ENCODE assay signal across 22 cellular contexts in genomic region chr17:4675791-4676190, GRCh38. TPM values are rescaled to one million over a fixed set of nuclear protein-coding genes. Genes with fewer than 3 reads are reported as not detected.
A peak's percentile ranks its signal among the peaks of the same experiment; 100 is the strongest.
DNase-seq lines count a peak whose midpoint lies in the region; ATAC-seq lines count a peak whose summit lies in the region.
"Had no signal": no experiment of that assay in that cellular context is flagged by ENCODE, and none has a peak within 500 bp of the region (broad histone marks: within the 10 kb centered on the region; RNA-seq: fewer than 3 reads in every experiment).

No MANE protein-coding gene starts in this region.

- H3K36me3 Mint-ChIP-seq in activated CD4-positive, alpha-beta T cell treated with anti-CD3 and anti-CD28 coated beads for 36 hours (ENCODE audit: low read depth): peaks cover 62% of the 10 kb centered on the region
- H3K36me3 Mint-ChIP-seq in activated naive CD8-positive, alpha-beta T cell treated with anti-CD3 and anti-CD28 coated beads for 36 hours: peaks cover 16% of the 10 kb centered on the region
- peaks cover 53% of the 10 kb centered on the region for H3K36me3 Mint-ChIP-seq in activated naive CD8-positive, alpha-beta T cell treated with anti-CD3 and anti-CD28 coated beads, Interleukin-2, amount 50 U/mL, for 24 hours (ENCODE audit: low read depth)
- peaks cover 36% of the 10 kb centered on the region for H3K36me3 Mint-ChIP-seq in central memory CD8-positive, alpha-beta T cell (ENCODE audit: insufficient read depth)
- H3K36me3 Mint-ChIP-seq in stimulated activated effector memory CD8-positive, alpha-beta T cell treated with anti-CD3 and anti-CD28 coated beads, Interleukin-12 subunit alpha, Interleukin-12 subunit beta, amount 100 ng/mL, for 72 hours: peaks cover 99% of the 10 kb centered on the region

- H3K27ac Mint-ChIP-seq in activated CD4-positive, alpha-beta T cell treated with anti-CD3 and anti-CD28 coated beads for 36 hours: peak overlapping the region; percentile 23
- peak overlapping the region; percentile 35 for H3K27ac Mint-ChIP-seq in activated naive CD8-positive, alpha-beta T cell treated with anti-CD3 and anti-CD28 coated beads for 36 hours
- H3K27ac Mint-ChIP-seq in activated naive CD8-positive, alpha-beta T cell treated with anti-CD3 and anti-CD28 coated beads, Interleukin-2, amount 50 U/mL, for 24 hours: no peak overlapping the region
- peak overlapping the region; percentile 12 for H3K27ac Mint-ChIP-seq in central memory CD8-positive, alpha-beta T cell (ENCODE audit: low read depth)
- peak overlapping the region; percentile 81 for H3K27ac Mint-ChIP-seq in stimulated activated effector memory CD8-positive, alpha-beta T cell treated with anti-CD3 and anti-CD28 coated beads, Interleukin-12 subunit alpha, Interleukin-12 subunit beta, amount 100 ng/mL, for 72 hours

- no peak for ATAC-seq in activated CD4-positive, alpha-beta T cell treated with anti-CD3 and anti-CD28 coated beads for 36 hours
- ATAC-seq in activated naive CD8-positive, alpha-beta T cell treated with anti-CD3 and anti-CD28 coated beads, Interleukin-2, amount 50 U/mL, for 24 hours: no peak
- no peak for ATAC-seq in central memory CD8-positive, alpha-beta T cell (replicated peaks; ENCODE audit: extremely low read depth, poor library complexity, severe bottlenecking)
- no peak for ATAC-seq in stimulated activated effector memory CD8-positive, alpha-beta T cell treated with anti-CD3 and anti-CD28 coated beads, Interleukin-12 subunit alpha, Interleukin-12 subunit beta, amount 100 ng/mL, for 72 hours
- no peak for ATAC-seq in GM18868 (IDR thresholded peaks at IDR 0.05; ENCODE audit: unreplicated experiment)
- ATAC-seq: K562 had no signal

- CTCF ChIA-PET in activated CD4-positive, alpha-beta T cell treated with anti-CD3 and anti-CD28 coated beads for 36 hours (lab: Charles Lee): interaction anchor here (0.8 kb wide), 1 partner anchor 104 kb away, joined by 3 read pairs; no protein-coding TSS in a partner anchor

- POLR2A ChIA-PET in activated CD4-positive, alpha-beta T cell treated with anti-CD3 and anti-CD28 coated beads for 36 hours (lab: Charles Lee): interaction anchor here (0.6 kb wide), 1 partner anchor 278 kb away, joined by 3 read pairs; no protein-coding TSS in a partner anchor

- no peak for DNase-seq in activated CD4-positive, alpha-beta T cell treated with anti-CD3 and anti-CD28 coated beads for 36 hours
- no peak for DNase-seq in activated CD4-positive, alpha-beta T cell treated with anti-CD3 and anti-CD28 coated beads, Interleukin-2, amount 50 U/mL, for 1 hour
- DNase-seq in activated naive CD8-positive, alpha-beta T cell treated with anti-CD3 and anti-CD28 coated beads for 36 hours: no peak
- DNase-seq in activated naive CD8-positive, alpha-beta T cell treated with anti-CD3 and anti-CD28 coated beads, Interleukin-2, amount 50 U/mL, for 24 hours: no peak
- no peak for DNase-seq in central memory CD8-positive, alpha-beta T cell (ENCODE audit: low spot score in 2 of 2)
- no peak for DNase-seq in stimulated activated effector memory CD8-positive, alpha-beta T cell treated with anti-CD3 and anti-CD28 coated beads, Interleukin-12 subunit alpha, Interleukin-12 subunit beta, amount 100 ng/mL, for 72 hours (ENCODE audit: low spot score in 2 of 2)
- DNase-seq in hippocampal formation (lab: John Stamatoyannopoulos, UW): no peak
- DNase-seq: ACHN, BE2C, DMS153, DND-41, MV-4-11, NCI-H1105 treated with DMSO at 0.1 percent for 48 hours, NCI-H146, NCI-H1930, NCI-H446, NCI-H524 treated with DMSO at 0.1 percent for 48 hours, NCI-H774 had no signal

- H3K4me3 Mint-ChIP-seq in activated CD4-positive, alpha-beta T cell treated with anti-CD3 and anti-CD28 coated beads for 36 hours: no peak overlapping the region
- no peak overlapping the region for H3K4me3 Mint-ChIP-seq in activated naive CD8-positive, alpha-beta T cell treated with anti-CD3 and anti-CD28 coated beads for 36 hours
- H3K4me3 Mint-ChIP-seq in activated naive CD8-positive, alpha-beta T cell treated with anti-CD3 and anti-CD28 coated beads, Interleukin-2, amount 50 U/mL, for 24 hours: no peak overlapping the region
- H3K4me3 Mint-ChIP-seq in central memory CD8-positive, alpha-beta T cell: no peak overlapping the region
- no peak overlapping the region for H3K4me3 Mint-ChIP-seq in stimulated activated effector memory CD8-positive, alpha-beta T cell treated with anti-CD3 and anti-CD28 coated beads, Interleukin-12 subunit alpha, Interleukin-12 subunit beta, amount 100 ng/mL, for 72 hours

- no peaks in the 10 kb centered on the region for H3K27me3 Mint-ChIP-seq in activated CD4-positive, alpha-beta T cell treated with anti-CD3 and anti-CD28 coated beads for 36 hours
- H3K27me3 Mint-ChIP-seq in activated naive CD8-positive, alpha-beta T cell treated with anti-CD3 and anti-CD28 coated beads for 36 hours: no peaks in the 10 kb centered on the region
- H3K27me3 Mint-ChIP-seq in activated naive CD8-positive, alpha-beta T cell treated with anti-CD3 and anti-CD28 coated beads, Interleukin-2, amount 50 U/mL, for 24 hours: no peaks in the 10 kb centered on the region
- H3K27me3 Mint-ChIP-seq in central memory CD8-positive, alpha-beta T cell: no peaks in the 10 kb centered on the region

- H3K4me1 Mint-ChIP-seq in activated CD4-positive, alpha-beta T cell treated with anti-CD3 and anti-CD28 coated beads for 36 hours: peaks cover 7% of the 10 kb centered on the region
- peaks cover 11% of the 10 kb centered on the region for H3K4me1 Mint-ChIP-seq in activated naive CD8-positive, alpha-beta T cell treated with anti-CD3 and anti-CD28 coated beads for 36 hours
- H3K4me1 Mint-ChIP-seq in activated naive CD8-positive, alpha-beta T cell treated with anti-CD3 and anti-CD28 coated beads, Interleukin-2, amount 50 U/mL, for 24 hours: peaks cover 21% of the 10 kb centered on the region
- no peaks in the 10 kb centered on the region for H3K4me1 Mint-ChIP-seq in central memory CD8-positive, alpha-beta T cell
- H3K4me1 Mint-ChIP-seq in stimulated activated effector memory CD8-positive, alpha-beta T cell treated with anti-CD3 and anti-CD28 coated beads, Interleukin-12 subunit alpha, Interleukin-12 subunit beta, amount 100 ng/mL, for 72 hours: peaks cover 16% of the 10 kb centered on the region

- intact Hi-C loops in activated CD4-positive, alpha-beta T cell treated with anti-CD3 and anti-CD28 coated beads for 36 hours (cut with DNase I, micrococcal nuclease): no loop called here

- H3K9me3 Mint-ChIP-seq in activated CD4-positive, alpha-beta T cell treated with anti-CD3 and anti-CD28 coated beads for 36 hours (ENCODE audit: low read depth): no peaks in the 10 kb centered on the region
- H3K9me3 Mint-ChIP-seq in activated naive CD8-positive, alpha-beta T cell treated with anti-CD3 and anti-CD28 coated beads for 36 hours: no peaks in the 10 kb centered on the region
- H3K9me3 Mint-ChIP-seq in activated naive CD8-positive, alpha-beta T cell treated with anti-CD3 and anti-CD28 coated beads, Interleukin-2, amount 50 U/mL, for 24 hours: no peaks in the 10 kb centered on the region
- H3K9me3 Mint-ChIP-seq in central memory CD8-positive, alpha-beta T cell: no peaks in the 10 kb centered on the region
- no peaks in the 10 kb centered on the region for H3K9me3 Mint-ChIP-seq in stimulated activated effector memory CD8-positive, alpha-beta T cell treated with anti-CD3 and anti-CD28 coated beads, Interleukin-12 subunit alpha, Interleukin-12 subunit beta, amount 100 ng/mL, for 72 hours

RNA-seq across cellular contexts. Expression of gene PELP1, which starts 28.1 kb away (rescaled TPM):
- 100 to 1,000 TPM in 1 of 2 experiments, 10 to 100 TPM in 1; 94.1 to 102 TPM for total RNA-seq in activated CD4-positive, alpha-beta T cell treated with anti-CD3 and anti-CD28 coated beads for 36 hours
- 100 to 1,000 TPM; 110 to 122 TPM for total RNA-seq in activated naive CD8-positive, alpha-beta T cell treated with anti-CD3 and anti-CD28 coated beads for 36 hours

RNA-seq across cellular contexts. Expression of gene ALOX15, which starts 34.3 kb away (rescaled TPM):
- not detected for total RNA-seq in activated CD4-positive, alpha-beta T cell treated with anti-CD3 and anti-CD28 coated beads for 36 hours
- under 1 TPM; 0.18 to 0.25 TPM for total RNA-seq in activated naive CD8-positive, alpha-beta T cell treated with anti-CD3 and anti-CD28 coated beads for 36 hours
- total RNA-seq: K562, LHCN-M2, MCF 10A had no signal

RNA-seq across cellular contexts. Expression of gene ARRB2, which starts 34.6 kb away (rescaled TPM):
- 100 to 1,000 TPM; 168 to 175 TPM for total RNA-seq in activated CD4-positive, alpha-beta T cell treated with anti-CD3 and anti-CD28 coated beads for 36 hours
- total RNA-seq in activated naive CD8-positive, alpha-beta T cell treated with anti-CD3 and anti-CD28 coated beads for 36 hours: 100 to 1,000 TPM; 161 to 170 TPM

RNA-seq across cellular contexts. Expression of gene MED11, which starts 55.4 kb away (rescaled TPM):
- total RNA-seq in activated CD4-positive, alpha-beta T cell treated with anti-CD3 and anti-CD28 coated beads for 36 hours: 10 to 100 TPM; 16.7 to 22.9 TPM
- 10 to 100 TPM; 18.3 to 21.0 TPM for total RNA-seq in activated naive CD8-positive, alpha-beta T cell treated with anti-CD3 and anti-CD28 coated beads for 36 hours
